ENCODE assay signal across 20 cellular contexts in the genomic region with DNA sequence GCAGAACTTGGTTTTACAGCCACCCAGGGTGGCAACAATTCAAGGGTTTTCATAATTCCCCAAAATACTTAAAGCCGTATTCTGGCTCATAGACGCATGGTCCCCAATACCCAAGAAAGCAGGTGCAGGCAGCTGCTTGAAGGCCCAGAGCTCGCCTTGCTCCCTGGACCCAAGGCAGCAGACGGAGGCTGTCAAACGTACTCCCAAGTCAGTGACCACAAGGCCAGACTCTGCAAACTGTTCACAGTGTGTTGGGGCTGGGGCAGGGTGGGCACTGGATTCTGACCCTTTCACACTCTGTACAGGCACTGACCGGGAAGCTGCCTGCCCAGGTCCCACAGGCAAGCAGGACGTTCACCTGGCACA. TPM values are rescaled to one million over a fixed set of nuclear protein-coding genes. Genes with fewer than 3 reads are reported as not detected.
DNase-seq lines count a peak whose midpoint lies in the region; ATAC-seq and TF ChIP-seq lines count a peak whose summit lies in the region.
"Had no signal": no experiment of that assay in that cellular context is flagged by ENCODE, and none has a peak within 500 bp of the region (broad histone marks: within the 10 kb centered on the region; RNA-seq: fewer than 3 reads in every experiment).

No MANE protein-coding gene starts in this region.

- no peak overlapping the region for H2BK120ac ChIP-seq in IMR-90 (ENCODE audit: low read depth, low read length)

- BruUV-seq in IMR-90 (replicated peaks; lab: Mats Ljungman, UMichigan), result no TSS peak
- no TSS peak for BruUV-seq in A673 (replicated peaks; lab: Mats Ljungman, UMichigan)

- no peak overlapping the region for H3K4me2 ChIP-seq in IMR-90 (ENCODE audit: low read depth, low read length)

- H3K4me1 Mint-ChIP-seq in activated CD4-positive, alpha-beta memory T cell treated with anti-CD3 and anti-CD28 coated beads, Interleukin-2, amount 10 ng/mL, durations not matched to agents 7 days and 5 days, result no peaks in the 10 kb centered on the region

- H3K79me1 ChIP-seq in IMR-90 (ENCODE audit: low read depth in 1 of 2, low read length in 2 of 2), result peaks cover 37 to 84% of the 10 kb centered on the region in 2 experiments

- H3K4me1 ChIP-seq in IMR-90 (ENCODE audit: control insufficient read depth, insufficient read depth, low read length) (peaks cover 7% of the 10 kb centered on the region), A673 (ENCODE audit: insufficient read depth, low read length, poor library complexity, severe bottlenecking) (no peaks in the 10 kb centered on the region)
- H3K4me1 ChIP-seq: SJCRH30 had no signal

- ATAC-seq in IMR-90 (ENCODE audit: low read depth) (no peak), HG03432 (IDR thresholded peaks at IDR 0.05; ENCODE audit: unreplicated experiment) (no peak)
- ATAC-seq: HepG2, K562, SK-N-SH treated with all-trans-retinoic acid at 6 μM for 48 hours had no signal

- H3K27ac Mint-ChIP-seq in activated CD4-positive, alpha-beta memory T cell treated with anti-CD3 and anti-CD28 coated beads, Interleukin-2, amount 10 ng/mL, durations not matched to agents 7 days and 5 days, result no peak overlapping the region

- TF ChIP-seq CTCF in AG04450 (IDR thresholded peaks at IDR 0.05; ENCODE audit: low read depth, low read length) (no peak), IMR-90 (conservative IDR thresholded peaks at IDR 0.05; ENCODE audit: low read depth, low read length) (no peak), dorsolateral prefrontal cortex (IDR thresholded peaks at IDR 0.05 in 54 of 56, conservative IDR thresholded peaks at IDR 0.05 in 2 of 56; ENCODE audit: low read depth in 1 of 56, partially characterized antibody in 56 of 56) (no peak), A673 (conservative IDR thresholded peaks at IDR 0.05; ENCODE audit: low read depth, low read length) (no peak)

- H3K27me3 ChIP-seq in AG04450 (ENCODE audit: control insufficient read depth, insufficient read depth, low read length), result no peaks in the 10 kb centered on the region
- H3K27me3 ChIP-seq in IMR-90 (ENCODE audit: control insufficient read depth, insufficient read depth, low read length), result no peaks in the 10 kb centered on the region
- no peaks in the 10 kb centered on the region for H3K27me3 ChIP-seq in dorsolateral prefrontal cortex
- H3K27me3 ChIP-seq in A673 (replicated peaks; ENCODE audit: insufficient read depth, low read depth, low read length, poor library complexity), result no peaks in the 10 kb centered on the region
- H3K27me3 ChIP-seq: SJCRH30 had no signal

- DNase-seq in AG04450 (ENCODE audit: low read depth, low spot score), result no peak
- DNase-seq in IMR-90, result no peak
- DNase-seq in dorsolateral prefrontal cortex, result no peak
- DNase-seq in substantia nigra (lab: John Stamatoyannopoulos, UW), result no peak
- DNase-seq in A673 (ENCODE audit: low spot score), result no peak
- DNase-seq in activated CD4-positive, alpha-beta memory T cell treated with anti-CD3 and anti-CD28 coated beads, Interleukin-2, amount 10 ng/mL, durations not matched to agents 7 days and 5 days, result no peak
- DNase-seq: CD4-positive, CD25-positive, alpha-beta regulatory T cell; DMS153; DND-41; Kasumi-1; NCI-H1105; NCI-H1436 treated with DMSO at 0.1 percent for 48 hours; NCI-H187 treated with DMSO at 0.1 percent for 48 hours; NCI-H345; NCI-H510A treated with DMSO at 0.1 percent for 48 hours; SJCRH30 had no signal

- no peak overlapping the region for H3K18ac ChIP-seq in IMR-90 (ENCODE audit: low read depth, low read length)

- no peak overlapping the region for H3K4me3 ChIP-seq in AG04450 (ENCODE audit: low read depth, low read length)
- H3K4me3 ChIP-seq in IMR-90 (ENCODE audit: insufficient read depth, low read depth, low read length), result no peak overlapping the region
- H3K4me3 ChIP-seq in dorsolateral prefrontal cortex, result no peak overlapping the region
- H3K4me3 ChIP-seq in A673 (ENCODE audit: low read depth, low read length, poor library complexity, severe bottlenecking), result no peak overlapping the region
- H3K4me3 ChIP-seq: K562, SJCRH30 had no signal

- peaks cover 67% of the 10 kb centered on the region for H4K20me1 ChIP-seq in IMR-90 (ENCODE audit: insufficient read depth, low read length)

- H3K9me3 ChIP-seq in AG04450 (ENCODE audit: control insufficient read depth, insufficient read depth, low read length) (peaks cover 10% of the 10 kb centered on the region), IMR-90 (ENCODE audit: control insufficient read depth, insufficient read depth, low read length) (0 out of 2 replicates have a peak, but pooled peaks cover 3% of the 10 kb centered on the region), A673 (ENCODE audit: low read depth, low read length, poor library complexity, severe bottlenecking) (no peaks in the 10 kb centered on the region)
- H3K9me3 ChIP-seq: SJCRH30 had no signal

- H3K27ac ChIP-seq in AG04450 (ENCODE audit: low read depth, low read length) (peak overlapping the region; percentile 52), IMR-90 (ENCODE audit: insufficient read depth, low read length) (no peak overlapping the region), dorsolateral prefrontal cortex (peak overlapping the region in 57 of 59 donors; percentile 38 to 97 (median 88)), substantia nigra (ENCODE audit: low read depth, low read length, poor library complexity, severe bottlenecking) (peak overlapping the region; percentile 66), A673 (ENCODE audit: low read depth, low read length, poor library complexity, severe bottlenecking) (no peak overlapping the region)
- H3K27ac ChIP-seq: SJCRH30 had no signal

- no peak overlapping the region for H4K91ac ChIP-seq in IMR-90 (ENCODE audit: insufficient read depth, low read depth, low read length)

- no peak overlapping the region for H2BK20ac ChIP-seq in IMR-90 (ENCODE audit: low read depth, low read length)

- POLR2A ChIA-PET in AG04450 (lab: Yijun Ruan, JAX), result interaction anchor here (0.7 kb wide), 1 partner anchor 187 kb away, joined by 4 read pairs; no protein-coding TSS in a partner anchor
- POLR2A ChIA-PET in IMR-90 (lab: Charles Lee; ENCODE audit: unreplicated experiment), result no interaction called here
- POLR2A ChIA-PET in A673 (lab: Charles Lee; ENCODE audit: low non-redundant PET), result no interaction called here
- POLR2A ChIA-PET in activated CD4-positive, alpha-beta memory T cell treated with anti-CD3 and anti-CD28 coated beads, Interleukin-2, amount 10 ng/mL, durations not matched to agents 7 days and 5 days (lab: Charles Lee), result no interaction called here

- no peak overlapping the region for H2BK15ac ChIP-seq in IMR-90 (ENCODE audit: low read depth, low read length)

- H3K9me3 Mint-ChIP-seq in activated CD4-positive, alpha-beta memory T cell treated with anti-CD3 and anti-CD28 coated beads, Interleukin-2, amount 10 ng/mL, durations not matched to agents 7 days and 5 days, result no peaks in the 10 kb centered on the region
- H3K9me3 Mint-ChIP-seq: CD4-positive, CD25-positive, alpha-beta regulatory T cell had no signal

- WGBS in IMR-90 (ENCODE audit: extremely low coverage in 2 of 2, insufficient read length in 1 of 2), 2 experiments, result 84% methylated on average over 3 of the region's 7 CpGs; no CpG with 5 or more reads in 1 of the 2 experiments

- H3K9ac ChIP-seq in IMR-90 (ENCODE audit: low read depth, low read length), result no peak overlapping the region

- H3K36me3 Mint-ChIP-seq in activated CD4-positive, alpha-beta memory T cell treated with anti-CD3 and anti-CD28 coated beads, Interleukin-2, amount 10 ng/mL, durations not matched to agents 7 days and 5 days (ENCODE audit: low read depth), result peaks cover 4% of the 10 kb centered on the region

- no peak overlapping the region for H4K8ac ChIP-seq in IMR-90 (ENCODE audit: low read depth in 2 of 2, low read length in 2 of 2)

- peak overlapping the region; percentile 1; the same call in 1 of the 2 replicates for H3K14ac ChIP-seq in IMR-90 (replicated peaks; ENCODE audit: low read depth, low read length)

- dilution Hi-C loops in IMR-90 (cut with HindIII; ENCODE audit: low sequenced_read_pairs, unreplicated experiment), result no loop called here

- peaks cover 13% of the 10 kb centered on the region for H3K36me3 ChIP-seq in IMR-90 (ENCODE audit: control insufficient read depth, insufficient read depth, low read length)
- no peaks in the 10 kb centered on the region for H3K36me3 ChIP-seq in A673 (ENCODE audit: insufficient read depth, low read length, poor library complexity, severe bottlenecking)
- H3K36me3 ChIP-seq: SJCRH30 had no signal

- in situ Hi-C loops in IMR-90 (cut with MboI; ENCODE audit: low sequenced_read_pairs), result no loop called here

- peaks cover 20% of the 10 kb centered on the region for H3K9me1 ChIP-seq in IMR-90 (ENCODE audit: insufficient read depth, low read length)

- H2AFZ ChIP-seq in IMR-90 (replicated peaks; ENCODE audit: low read length, poor library complexity), result no peak overlapping the region

- no peak for TF ChIP-seq RAD21 in IMR-90 (IDR thresholded peaks at IDR 0.05; ENCODE audit: low read length)

- no peak for TF ChIP-seq POLR2A in IMR-90 (IDR thresholded peaks at IDR 0.05; ENCODE audit: low read depth, low read length)

- H2BK5ac ChIP-seq in IMR-90 (ENCODE audit: low read depth, low read length, poor library complexity, severe bottlenecking), result no peak overlapping the region

- no peak overlapping the region for H3K4me3 Mint-ChIP-seq in activated CD4-positive, alpha-beta memory T cell treated with anti-CD3 and anti-CD28 coated beads, Interleukin-2, amount 10 ng/mL, durations not matched to agents 7 days and 5 days

- H3K23ac ChIP-seq in IMR-90 (ENCODE audit: low read depth, low read length), result peak overlapping the region; percentile 55

- intact Hi-C loops in IMR-90 (cut with micrococcal nuclease) (no loop called here), dorsolateral prefrontal cortex (cut with DNase I) (no loop called here), A673 (cut with micrococcal nuclease; ENCODE audit: unreplicated experiment) (no loop called here)

- H3K56ac ChIP-seq in IMR-90 (ENCODE audit: extremely low read depth, insufficient read depth, low read length), result no peak overlapping the region

- H2AK5ac ChIP-seq in IMR-90 (ENCODE audit: low read depth, low read length), result no peak overlapping the region

- no peaks in the 10 kb centered on the region for H3K27me3 Mint-ChIP-seq in activated CD4-positive, alpha-beta memory T cell treated with anti-CD3 and anti-CD28 coated beads, Interleukin-2, amount 10 ng/mL, durations not matched to agents 7 days and 5 days
- H3K27me3 Mint-ChIP-seq: CD4-positive, CD25-positive, alpha-beta regulatory T cell had no signal

- CTCF ChIA-PET in AG04450 (lab: Charles Lee), result no interaction called here
- CTCF ChIA-PET in IMR-90 (lab: Yijun Ruan, JAX), result no interaction called here
- CTCF ChIA-PET in A673 (lab: Charles Lee), result no interaction called here
- CTCF ChIA-PET in activated CD4-positive, alpha-beta memory T cell treated with anti-CD3 and anti-CD28 coated beads, Interleukin-2, amount 10 ng/mL, durations not matched to agents 7 days and 5 days (lab: Charles Lee), result no interaction called here

- H4K5ac ChIP-seq in IMR-90 (ENCODE audit: low read depth, low read length), result no peak overlapping the region

- peak overlapping the region; percentile 34 for H2AK9ac ChIP-seq in IMR-90 (replicated peaks; ENCODE audit: low read depth, low read length, poor library complexity)

- no peak overlapping the region for H3K4ac ChIP-seq in IMR-90 (ENCODE audit: low read depth, low read length)

RNA-seq across cellular contexts. Expression of a gene that starts 21.5 kb away (rescaled TPM):
- polyA plus RNA-seq in AG04450 (2011; rRNA removed) (36.8 and 37.2 TPM in 2 replicates), IMR-90 (2012; rRNA removed) (81.1 and 87.5 TPM in 2 replicates)
- polyA minus RNA-seq in AG04450 (2011; rRNA and poly(A)+ RNA removed), result 33.8 and 40.5 TPM in 2 replicates
- total RNA-seq in IMR-90 (2012; rRNA removed) (9.1 and 9.2 TPM in 2 replicates), dorsolateral prefrontal cortex (100 to 1,000 TPM in 119 of 120 experiments, 10 to 100 TPM in 1; 99.7 to 274 (median 141) TPM), A673 (2021) (45.6 and 50.9 TPM in 2 replicates)
- polyA plus RNA-seq in IMR-90 (2012; cell fraction: cytosol; rRNA removed), result 40.0 and 98.4 TPM in 2 replicates
- polyA plus RNA-seq in IMR-90 (2012; cell fraction: nucleus; rRNA removed; ENCODE audit: low replicate concordance), result 132 and 272 TPM in 2 replicates
- total RNA-seq in activated CD4-positive, alpha-beta memory T cell treated with anti-CD3 and anti-CD28 coated beads, Interleukin-2, amount 10 ng/mL, durations not matched to agents 7 days and 5 days, result 10 to 100 TPM; 45.9 to 49.3 TPM

RNA-seq across cellular contexts. Expression of a gene that starts 49.5 kb away (rescaled TPM):
- 8.3 and 12.2 TPM in 2 replicates for polyA plus RNA-seq in AG04450 (2011; rRNA removed)
- 5.2 and 5.3 TPM in 2 replicates for polyA minus RNA-seq in AG04450 (2011; rRNA and poly(A)+ RNA removed)
- total RNA-seq in IMR-90 (2012; rRNA removed), result 18.3 and 24.2 TPM in 2 replicates
- 25.9 and 29.5 TPM in 2 replicates for polyA plus RNA-seq in IMR-90 (2012; rRNA removed)
- polyA plus RNA-seq in IMR-90 (2012; cell fraction: cytosol; rRNA removed), result 31.9 and 44.3 TPM in 2 replicates
- 60.3 and 64.4 TPM in 2 replicates for polyA plus RNA-seq in IMR-90 (2012; cell fraction: nucleus; rRNA removed; ENCODE audit: low replicate concordance)
- total RNA-seq in dorsolateral prefrontal cortex, result 100 to 1,000 TPM in 1 of 120 experiments, 10 to 100 TPM in 67, 1 to 10 TPM in 52; 3.4 to 113 (median 10.9) TPM
- total RNA-seq in A673 (2021), result 5.0 and 6.3 TPM in 2 replicates
- total RNA-seq in activated CD4-positive, alpha-beta memory T cell treated with anti-CD3 and anti-CD28 coated beads, Interleukin-2, amount 10 ng/mL, durations not matched to agents 7 days and 5 days, result 10 to 100 TPM; 15.3 to 16.4 TPM

Comparison
In these comparisons a context has a peak if more than half of its experiments do, and no peak if none do; other contexts are left out.
1. H3K27ac ChIP-seq: peak in AG04450 (single experiment), dorsolateral prefrontal cortex (57 of 59) and substantia nigra (single experiment); none in IMR-90 (single experiment) and A673 (single experiment).